In the genomic region with DNA sequence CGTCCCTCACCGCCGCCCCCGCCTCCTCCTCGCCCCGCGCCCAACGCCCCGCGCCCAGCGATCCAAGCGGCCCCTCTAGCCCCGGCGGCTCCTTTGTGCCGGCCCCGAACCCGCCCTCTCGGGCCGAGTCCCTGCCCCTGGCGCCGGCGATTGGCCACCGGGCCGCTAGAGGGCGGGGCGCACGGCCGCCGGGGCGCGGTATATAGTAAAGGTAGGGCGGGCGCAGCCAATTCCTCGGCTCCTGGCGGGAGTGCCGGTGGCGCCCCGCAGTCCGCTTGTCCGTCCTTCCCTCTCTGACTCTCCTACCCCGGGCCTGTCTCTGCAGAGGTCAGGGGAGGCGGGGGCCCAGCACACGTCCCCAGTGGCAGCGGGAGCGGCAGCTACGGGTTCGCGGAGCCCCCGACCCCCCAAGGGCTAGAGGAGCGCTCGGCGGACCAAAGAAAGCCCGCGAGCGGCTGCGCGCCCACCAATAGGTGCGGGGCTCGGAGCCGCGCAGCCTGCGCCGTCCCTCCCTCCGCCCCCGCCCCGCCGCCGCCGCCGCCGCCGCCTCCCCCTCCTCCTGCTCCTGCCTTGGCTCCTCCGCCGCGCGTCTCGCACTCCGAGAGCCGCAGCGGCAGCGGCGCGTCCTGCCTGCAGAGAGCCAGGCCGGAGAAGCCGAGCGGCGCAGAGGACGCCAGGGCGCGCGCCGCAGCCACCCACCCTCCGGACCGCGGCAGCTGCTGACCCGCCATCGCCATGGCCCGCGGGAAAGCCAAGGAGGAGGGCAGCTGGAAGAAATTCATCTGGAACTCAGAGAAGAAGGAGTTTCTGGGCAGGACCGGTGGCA, we compare ENCODE assay signal across 1 cellular context.
TF ChIP-seq lines count a peak whose summit lies in the region.

A gene (plus strand): TSS at position 596 of the 826 bp plus-strand sequence. CDS start 140 bp downstream, at position 736.

TF ChIP-seq in K562, 482 proteins besides CTCF, POLR2A, EP300 and RAD21 (continued from another document):
- TF ChIP-seq, protein P1, sequence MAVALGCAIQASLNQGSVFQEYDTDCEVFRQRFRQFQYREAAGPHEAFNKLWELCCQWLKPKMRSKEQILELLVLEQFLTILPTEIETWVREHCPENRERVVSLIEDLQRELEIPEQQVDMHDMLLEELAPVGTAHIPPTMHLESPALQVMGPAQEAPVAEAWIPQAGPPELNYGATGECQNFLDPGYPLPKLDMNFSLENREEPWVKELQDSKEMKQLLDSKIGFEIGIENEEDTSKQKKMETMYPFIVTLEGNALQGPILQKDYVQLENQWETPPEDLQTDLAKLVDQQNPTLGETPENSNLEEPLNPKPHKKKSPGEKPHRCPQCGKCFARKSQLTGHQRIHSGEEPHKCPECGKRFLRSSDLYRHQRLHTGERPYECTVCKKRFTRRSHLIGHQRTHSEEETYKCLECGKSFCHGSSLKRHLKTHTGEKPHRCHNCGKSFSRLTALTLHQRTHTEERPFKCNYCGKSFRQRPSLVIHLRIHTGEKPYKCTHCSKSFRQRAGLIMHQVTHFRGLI (CRISPR knock-in tag; IDR thresholded peaks at IDR 0.05): peak; percentile 87; the same call in 1 of the 2 replicates
- TF ChIP-seq PTRF (tag; IDR thresholded peaks at IDR 0.05) (no peak), SREBF2 (CRISPR knock-in tag; IDR thresholded peaks at IDR 0.05) (no peak), HMGN3 (IDR thresholded peaks at IDR 0.05; ENCODE audit: borderline replicate concordance, extremely low read depth, insufficient read length, low read depth, low read length) (peak; percentile 33), RBM25 (IDR thresholded peaks at IDR 0.05; ENCODE audit: low read depth, low read length, severe bottlenecking) (peak; percentile 66), TOE1 (IDR thresholded peaks at IDR 0.05; ENCODE audit: borderline replicate concordance) (no peak), TOE1 (CRISPR knock-in tag; IDR thresholded peaks at IDR 0.05; ENCODE audit: borderline replicate concordance, low read depth) (no peak), ETS2 (tag; IDR thresholded peaks at IDR 0.05; ENCODE audit: borderline replicate concordance, poor library complexity, severe bottlenecking) (no peak), BRF1 (IDR thresholded peaks at IDR 0.05; ENCODE audit: borderline replicate concordance, extremely low read depth, insufficient read length) (no peak), GTF2E2 (tag; IDR thresholded peaks at IDR 0.05) (no peak), NFYB (IDR thresholded peaks at IDR 0.05; ENCODE audit: extremely low read depth, insufficient read length) (peak; percentile 48), ATF7 (IDR thresholded peaks at IDR 0.05) (peak; percentile 53), FOXA3 (CRISPR knock-in tag; conservative IDR thresholded peaks at IDR 0.05 in 1 of 2, IDR thresholded peaks at IDR 0.05 in 1 of 2) (no peak), ZBTB7A (IDR thresholded peaks at IDR 0.05; ENCODE audit: borderline replicate concordance, control insufficient read depth, low read depth, low read length) (peak; percentile 51; the same call in 1 of the 2 replicates), SMAD2 (IDR thresholded peaks at IDR 0.05; ENCODE audit: low read depth, low read length) (no peak), NFE2 (IDR thresholded peaks at IDR 0.05; ENCODE audit: low read depth) (no peak), ZNF212 (CRISPR knock-in tag; IDR thresholded peaks at IDR 0.05) (no peak), POLR3A (IDR thresholded peaks at IDR 0.05; ENCODE audit: borderline replicate concordance, extremely low read depth, insufficient read depth, insufficient read length) (no peak), ZFX (CRISPR knock-in tag; IDR thresholded peaks at IDR 0.05) (peak; percentile 59), NRF1 (conservative IDR thresholded peaks at IDR 0.05 in 1 of 2, IDR thresholded peaks at IDR 0.05 in 1 of 2) (peak; percentile 70 to 77), PHF21A (IDR thresholded peaks at IDR 0.05; ENCODE audit: borderline replicate concordance, low read depth) (no peak), RBM14 (IDR thresholded peaks at IDR 0.05; ENCODE audit: borderline replicate concordance, insufficient read depth, low read depth, low read length) (no peak), TARDBP (IDR thresholded peaks at IDR 0.05) (0 out of 2 replicates have a peak, but pooled peaks have one; percentile 67), SMAD4 (CRISPR knock-in tag; conservative IDR thresholded peaks at IDR 0.05) (peak; percentile 52; the same call in 1 of the 2 replicates), MECOM (CRISPR knock-in tag; IDR thresholded peaks at IDR 0.05) (no peak), ZFP36 (IDR thresholded peaks at IDR 0.05; ENCODE audit: low read depth, low read length, partially characterized antibody) (no peak), SIRT6 (IDR thresholded peaks at IDR 0.05; ENCODE audit: low read depth, low read length) (no peak), RFX7 (CRISPR knock-in tag; IDR thresholded peaks at IDR 0.05) (no peak), WHSC1 (IDR thresholded peaks at IDR 0.05; ENCODE audit: low read length) (no peak), FOXA1 (IDR thresholded peaks at IDR 0.05; ENCODE audit: borderline replicate concordance) (no peak)
- TF ChIP-seq, protein P2, sequence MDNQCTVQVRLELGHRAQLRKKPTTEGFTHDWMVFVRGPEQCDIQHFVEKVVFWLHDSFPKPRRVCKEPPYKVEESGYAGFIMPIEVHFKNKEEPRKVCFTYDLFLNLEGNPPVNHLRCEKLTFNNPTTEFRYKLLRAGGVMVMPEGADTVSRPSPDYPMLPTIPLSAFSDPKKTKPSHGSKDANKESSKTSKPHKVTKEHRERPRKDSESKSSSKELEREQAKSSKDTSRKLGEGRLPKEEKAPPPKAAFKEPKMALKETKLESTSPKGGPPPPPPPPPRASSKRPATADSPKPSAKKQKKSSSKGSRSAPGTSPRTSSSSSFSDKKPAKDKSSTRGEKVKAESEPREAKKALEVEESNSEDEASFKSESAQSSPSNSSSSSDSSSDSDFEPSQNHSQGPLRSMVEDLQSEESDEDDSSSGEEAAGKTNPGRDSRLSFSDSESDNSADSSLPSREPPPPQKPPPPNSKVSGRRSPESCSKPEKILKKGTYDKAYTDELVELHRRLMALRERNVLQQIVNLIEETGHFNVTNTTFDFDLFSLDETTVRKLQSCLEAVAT (IDR thresholded peaks at IDR 0.05): no peak
- TF ChIP-seq, protein P3, sequence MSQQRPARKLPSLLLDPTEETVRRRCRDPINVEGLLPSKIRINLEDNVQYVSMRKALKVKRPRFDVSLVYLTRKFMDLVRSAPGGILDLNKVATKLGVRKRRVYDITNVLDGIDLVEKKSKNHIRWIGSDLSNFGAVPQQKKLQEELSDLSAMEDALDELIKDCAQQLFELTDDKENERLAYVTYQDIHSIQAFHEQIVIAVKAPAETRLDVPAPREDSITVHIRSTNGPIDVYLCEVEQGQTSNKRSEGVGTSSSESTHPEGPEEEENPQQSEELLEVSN (IDR thresholded peaks at IDR 0.05; ENCODE audit: borderline replicate concordance in 1 of 2, extremely low read depth in 1 of 2, insufficient read depth in 1 of 2, insufficient read length in 1 of 2, low read depth in 1 of 2, low read length in 1 of 2, poor library complexity in 1 of 2, severe bottlenecking in 1 of 2): peak in 1 of 2 experiments; percentile 65
- TF ChIP-seq, protein P4, sequence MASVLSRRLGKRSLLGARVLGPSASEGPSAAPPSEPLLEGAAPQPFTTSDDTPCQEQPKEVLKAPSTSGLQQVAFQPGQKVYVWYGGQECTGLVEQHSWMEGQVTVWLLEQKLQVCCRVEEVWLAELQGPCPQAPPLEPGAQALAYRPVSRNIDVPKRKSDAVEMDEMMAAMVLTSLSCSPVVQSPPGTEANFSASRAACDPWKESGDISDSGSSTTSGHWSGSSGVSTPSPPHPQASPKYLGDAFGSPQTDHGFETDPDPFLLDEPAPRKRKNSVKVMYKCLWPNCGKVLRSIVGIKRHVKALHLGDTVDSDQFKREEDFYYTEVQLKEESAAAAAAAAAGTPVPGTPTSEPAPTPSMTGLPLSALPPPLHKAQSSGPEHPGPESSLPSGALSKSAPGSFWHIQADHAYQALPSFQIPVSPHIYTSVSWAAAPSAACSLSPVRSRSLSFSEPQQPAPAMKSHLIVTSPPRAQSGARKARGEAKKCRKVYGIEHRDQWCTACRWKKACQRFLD (CRISPR knock-in tag; IDR thresholded peaks at IDR 0.05): no peak
- TF ChIP-seq, protein P5, sequence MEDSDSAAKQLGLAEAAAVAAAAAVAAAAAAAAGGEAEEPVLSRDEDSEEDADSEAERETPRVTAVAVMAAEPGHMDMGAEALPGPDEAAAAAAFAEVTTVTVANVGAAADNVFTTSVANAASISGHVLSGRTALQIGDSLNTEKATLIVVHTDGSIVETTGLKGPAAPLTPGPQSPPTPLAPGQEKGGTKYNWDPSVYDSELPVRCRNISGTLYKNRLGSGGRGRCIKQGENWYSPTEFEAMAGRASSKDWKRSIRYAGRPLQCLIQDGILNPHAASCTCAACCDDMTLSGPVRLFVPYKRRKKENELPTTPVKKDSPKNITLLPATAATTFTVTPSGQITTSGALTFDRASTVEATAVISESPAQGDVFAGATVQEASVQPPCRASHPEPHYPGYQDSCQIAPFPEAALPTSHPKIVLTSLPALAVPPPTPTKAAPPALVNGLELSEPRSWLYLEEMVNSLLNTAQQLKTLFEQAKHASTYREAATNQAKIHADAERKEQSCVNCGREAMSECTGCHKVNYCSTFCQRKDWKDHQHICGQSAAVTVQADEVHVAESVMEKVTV (CRISPR knock-in tag; IDR thresholded peaks at IDR 0.05): no peak
TF ChIP-seq in K562: peak in this region for 48.
